ENCODE assay signal across 8 cellular contexts in the genomic region with DNA sequence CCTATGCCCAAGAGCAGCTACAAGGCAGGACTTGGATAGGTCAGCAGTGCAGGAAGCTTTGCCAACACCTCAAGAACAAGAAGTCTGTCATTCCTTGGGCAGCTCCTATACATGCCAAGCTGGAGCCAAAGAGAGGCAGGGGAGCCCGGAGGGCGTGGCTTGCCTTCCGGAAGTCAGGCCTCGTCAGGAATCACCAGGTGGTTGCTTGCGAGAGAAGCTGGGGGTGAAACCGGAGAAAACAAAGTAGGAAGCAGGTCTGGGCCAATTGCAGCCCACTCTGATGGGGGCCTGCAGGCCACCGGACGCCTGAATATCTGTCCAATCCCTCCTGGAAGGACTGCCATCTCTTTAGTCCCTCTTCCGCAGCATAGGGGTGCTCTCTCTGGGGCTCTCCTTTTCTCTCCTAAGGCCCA. TPM values are rescaled to one million over a fixed set of nuclear protein-coding genes. Genes with fewer than 3 reads are reported as not detected.
A peak's percentile ranks its signal among the peaks of the same experiment; 100 is the strongest.
DNase-seq lines count a peak whose midpoint lies in the region; ATAC-seq, FAIRE-seq and TF ChIP-seq lines count a peak whose summit lies in the region.

No MANE protein-coding gene starts in this region.

- H3K27me3 Mint-ChIP-seq in activated CD4-positive, alpha-beta memory T cell treated with anti-CD3 and anti-CD28 coated beads, Interleukin-2, amount 10 ng/mL, durations not matched to agents 7 days and 5 days, result peaks cover 7% of the 10 kb centered on the region
- no peaks in the 10 kb centered on the region for H3K27me3 Mint-ChIP-seq in glutamatergic neuron (ENCODE audit: unreplicated experiment)

- peaks cover 24% of the 10 kb centered on the region for H3K4me1 Mint-ChIP-seq in activated CD4-positive, alpha-beta memory T cell treated with anti-CD3 and anti-CD28 coated beads, Interleukin-2, amount 10 ng/mL, durations not matched to agents 7 days and 5 days
- H3K4me1 Mint-ChIP-seq in glutamatergic neuron (ENCODE audit: low read depth, unreplicated experiment), result peaks cover 3% of the 10 kb centered on the region

- peaks cover 11% of the 10 kb centered on the region for H3K36me3 Mint-ChIP-seq in activated CD4-positive, alpha-beta memory T cell treated with anti-CD3 and anti-CD28 coated beads, Interleukin-2, amount 10 ng/mL, durations not matched to agents 7 days and 5 days (ENCODE audit: low read depth)
- H3K36me3 Mint-ChIP-seq in glutamatergic neuron (ENCODE audit: unreplicated experiment), result peaks cover 5% of the 10 kb centered on the region

- DNase-seq in D721Med (ENCODE audit: insufficient read length, low spot score), result peak; percentile 61
- DNase-seq in NAMALWA (ENCODE audit: low spot score), result peak; percentile 15
- DNase-seq in activated CD4-positive, alpha-beta memory T cell treated with anti-CD3 and anti-CD28 coated beads, Interleukin-2, amount 10 ng/mL, durations not matched to agents 7 days and 5 days, result no peak
- DNase-seq in glutamatergic neuron, result peak; percentile 32

- peak overlapping the region; percentile 67 for H3K4me3 ChIP-seq in rectal smooth muscle tissue (ENCODE audit: low read length)

- ATAC-seq in GM18505 (IDR thresholded peaks at IDR 0.05; ENCODE audit: unreplicated experiment) (no peak), GM18498 (IDR thresholded peaks at IDR 0.05; ENCODE audit: unreplicated experiment) (no peak), HG02981 (IDR thresholded peaks at IDR 0.05; ENCODE audit: unreplicated experiment) (no peak)

- H3K27me3 ChIP-seq in rectal smooth muscle tissue (ENCODE audit: control insufficient read depth, insufficient read depth, low read length), result no peaks in the 10 kb centered on the region

- TF ChIP-seq POLR2A in GM18505 (IDR thresholded peaks at IDR 0.05; ENCODE audit: borderline replicate concordance, extremely low read depth, insufficient read depth, insufficient read length), result no peak

- H3K9ac ChIP-seq in rectal smooth muscle tissue (ENCODE audit: low read length), result peak overlapping the region; percentile 16

- peak overlapping the region; percentile 73 for H3K27ac Mint-ChIP-seq in activated CD4-positive, alpha-beta memory T cell treated with anti-CD3 and anti-CD28 coated beads, Interleukin-2, amount 10 ng/mL, durations not matched to agents 7 days and 5 days
- peak overlapping the region; percentile 93 for H3K27ac Mint-ChIP-seq in glutamatergic neuron (ENCODE audit: unreplicated experiment)

- CTCF ChIA-PET in activated CD4-positive, alpha-beta memory T cell treated with anti-CD3 and anti-CD28 coated beads, Interleukin-2, amount 10 ng/mL, durations not matched to agents 7 days and 5 days (lab: Charles Lee), result interaction anchor here (0.6 to 1.7 kb wide), 21 partner anchors 10 to 185 kb away, joined by 3 to 35 read pairs (median 5); a partner anchor contains a TSS

- H3K27ac ChIP-seq in rectal smooth muscle tissue (ENCODE audit: low read depth, low read length), result peak overlapping the region; percentile 89

- no peak for TF ChIP-seq CTCF in D721Med (IDR thresholded peaks at IDR 0.05; ENCODE audit: insufficient read depth, missing control alignments)
- no peak for TF ChIP-seq CTCF in glutamatergic neuron (IDR thresholded peaks at IDR 0.05; ENCODE audit: partially characterized antibody, unreplicated experiment)

- POLR2A ChIA-PET in activated CD4-positive, alpha-beta memory T cell treated with anti-CD3 and anti-CD28 coated beads, Interleukin-2, amount 10 ng/mL, durations not matched to agents 7 days and 5 days (lab: Charles Lee), result interaction anchor here (0.6 to 2.1 kb wide), 18 partner anchors 8 to 856 kb away, joined by 3 to 34 read pairs (median 4); a partner anchor contains a TSS

- H3K36me3 ChIP-seq in rectal smooth muscle tissue (ENCODE audit: control insufficient read depth, insufficient read depth, low read length), result no peaks in the 10 kb centered on the region

- H3K4me3 Mint-ChIP-seq in activated CD4-positive, alpha-beta memory T cell treated with anti-CD3 and anti-CD28 coated beads, Interleukin-2, amount 10 ng/mL, durations not matched to agents 7 days and 5 days, result peak overlapping the region; percentile 79
- H3K4me3 Mint-ChIP-seq in glutamatergic neuron (ENCODE audit: unreplicated experiment), result peak overlapping the region; percentile 88

- H3K9me3 Mint-ChIP-seq in activated CD4-positive, alpha-beta memory T cell treated with anti-CD3 and anti-CD28 coated beads, Interleukin-2, amount 10 ng/mL, durations not matched to agents 7 days and 5 days, result no peaks in the 10 kb centered on the region
- no peaks in the 10 kb centered on the region for H3K9me3 Mint-ChIP-seq in glutamatergic neuron (ENCODE audit: unreplicated experiment)

- no peak for FAIRE-seq in D721Med (lab: Jason Lieb, UNC)

- peaks cover 5% of the 10 kb centered on the region for H3K4me1 ChIP-seq in rectal smooth muscle tissue (ENCODE audit: control insufficient read depth, insufficient read depth, low read length)

RNA-seq across cellular contexts. Expression of a gene that starts 0.8 kb away (rescaled TPM):
- 10 to 100 TPM; 13.6 to 14.1 TPM for total RNA-seq in activated CD4-positive, alpha-beta memory T cell treated with anti-CD3 and anti-CD28 coated beads, Interleukin-2, amount 10 ng/mL, durations not matched to agents 7 days and 5 days
- total RNA-seq in glutamatergic neuron (ENCODE audit: unreplicated experiment), result 9.1 TPM

RNA-seq across cellular contexts. Expression of a gene that starts 48.1 kb away (rescaled TPM):
- total RNA-seq in activated CD4-positive, alpha-beta memory T cell treated with anti-CD3 and anti-CD28 coated beads, Interleukin-2, amount 10 ng/mL, durations not matched to agents 7 days and 5 days, result 10 to 100 TPM; 32.0 to 33.1 TPM
- total RNA-seq in glutamatergic neuron (ENCODE audit: unreplicated experiment), result 47.7 TPM

RNA-seq across cellular contexts. Expression of a gene that starts 53.0 kb away (rescaled TPM):
- 100 to 1,000 TPM; 577 to 593 TPM for total RNA-seq in activated CD4-positive, alpha-beta memory T cell treated with anti-CD3 and anti-CD28 coated beads, Interleukin-2, amount 10 ng/mL, durations not matched to agents 7 days and 5 days
- 1.4 TPM for total RNA-seq in glutamatergic neuron (ENCODE audit: unreplicated experiment)

Comparison
In these comparisons a context has a peak if more than half of its experiments do, and no peak if none do; other contexts are left out.
1. RNA of a gene that starts 53.0 kb away (total RNA-seq): 577 to 593 TPM in activated CD4-positive, alpha-beta memory T cell treated with anti-CD3 and anti-CD28 coated beads, Interleukin-2, amount 10 ng/mL, durations not matched to agents 7 days and 5 days; 1.4 TPM in glutamatergic neuron (single experiment); every median in the first group is over 100 times any median in the second.